Comparison of ENCODE assay signal across 1 cellular context in genomic region chr1:39711359-39712340, GRCh38.
TF ChIP-seq lines count a peak whose summit lies in the region.

No MANE protein-coding gene starts in this region.

TF ChIP-seq in K562, 482 proteins besides CTCF, POLR2A, EP300 and RAD21 (continued from another document and continues in another):
- TF ChIP-seq TSHZ1 (CRISPR knock-in tag; IDR thresholded peaks at IDR 0.05) (no peak), ZBTB12 (CRISPR knock-in tag; IDR thresholded peaks at IDR 0.05) (no peak), CUX1 (CRISPR knock-in tag; IDR thresholded peaks at IDR 0.05) (peak; percentile 54; the same call in 1 of the 2 replicates), PPARD (CRISPR knock-in tag; IDR thresholded peaks at IDR 0.05) (no peak), ZNF239 (CRISPR knock-in tag; IDR thresholded peaks at IDR 0.05) (peak; percentile 21; the same call in 1 of the 2 replicates), LARP7 (IDR thresholded peaks at IDR 0.05) (0 out of 2 replicates have a peak, but pooled peaks have one; percentile 2), ZNF431 (CRISPR knock-in tag; IDR thresholded peaks at IDR 0.05) (0 out of 2 replicates have a peak, but pooled peaks have one; percentile 59), SIN3B (IDR thresholded peaks at IDR 0.05; ENCODE audit: low read depth) (no peak), GATAD2A (IDR thresholded peaks at IDR 0.05) (peak; percentile 22; the same call in 1 of the 2 replicates), RAD51 (IDR thresholded peaks at IDR 0.05; ENCODE audit: borderline replicate concordance, low read depth) (peak; percentile 32; the same call in 1 of the 2 replicates), HMG20A (CRISPR knock-in tag; conservative IDR thresholded peaks at IDR 0.05) (no peak), TCF3 (CRISPR knock-in tag; IDR thresholded peaks at IDR 0.05) (peak; percentile 98), MYNN (IDR thresholded peaks at IDR 0.05) (0 out of 2 replicates have a peak, but pooled peaks have one; percentile 60), MYNN (CRISPR knock-in tag; IDR thresholded peaks at IDR 0.05) (no peak), BDP1 (IDR thresholded peaks at IDR 0.05; ENCODE audit: insufficient read depth, insufficient read length) (no peak), MXI1 (IDR thresholded peaks at IDR 0.05; ENCODE audit: low read depth, low read length) (peak; percentile 46; the same call in 1 of the 2 replicates), KLF16 (IDR thresholded peaks at IDR 0.05) (peak; percentile 84), ZNF121 (CRISPR knock-in tag; conservative IDR thresholded peaks at IDR 0.05) (no peak), CC2D1A (IDR thresholded peaks at IDR 0.05) (peak; percentile 79; the same call in 1 of the 2 replicates), MYC (IDR thresholded peaks at IDR 0.05; ENCODE audit: low read depth, low read length) (peak; percentile 76), MYC (CRISPR knock-in tag; IDR thresholded peaks at IDR 0.05; ENCODE audit: borderline replicate concordance, low read depth) (no peak), ETV5 (CRISPR knock-in tag; IDR thresholded peaks at IDR 0.05; ENCODE audit: low read depth) (peak; percentile 31; the same call in 1 of the 2 replicates), CBX1 (IDR thresholded peaks at IDR 0.05; ENCODE audit: low read depth) (no peak), CREM (IDR thresholded peaks at IDR 0.05; ENCODE audit: low read depth) (peak; percentile 86), HDAC6 (IDR thresholded peaks at IDR 0.05; ENCODE audit: low read depth, low read length) (no peak), SMAD4 (CRISPR knock-in tag; conservative IDR thresholded peaks at IDR 0.05) (peak; percentile 87), UBTF (IDR thresholded peaks at IDR 0.05; ENCODE audit: borderline replicate concordance in 1 of 2, low read depth in 2 of 2, low read length in 2 of 2) (peak in 1 of 2 experiments; percentile 82; a peak in 1 of 4 replicates), ZNF696 (CRISPR knock-in tag; conservative IDR thresholded peaks at IDR 0.05) (no peak), CREB3L1 (IDR thresholded peaks at IDR 0.05; ENCODE audit: borderline replicate concordance, low read depth) (peak; percentile 77), CBX3 (IDR thresholded peaks at IDR 0.05; ENCODE audit: borderline replicate concordance in 1 of 2, low read length in 2 of 2) (peak in 1 of 2 experiments; percentile 91; a peak in 2 of 3 replicates), ZNF174 (CRISPR knock-in tag; IDR thresholded peaks at IDR 0.05) (no peak), FOXP1 (CRISPR knock-in tag; IDR thresholded peaks at IDR 0.05) (0 out of 2 replicates have a peak, but pooled peaks have one; percentile 39), ZKSCAN1 (IDR thresholded peaks at IDR 0.05; ENCODE audit: low read depth, low read length) (peak; percentile 57; the same call in 1 of the 2 replicates), YBX1 (IDR thresholded peaks at IDR 0.05) (no peak), WHSC1 (IDR thresholded peaks at IDR 0.05; ENCODE audit: low read length) (no peak), GTF3C2 (IDR thresholded peaks at IDR 0.05; ENCODE audit: borderline replicate concordance, extremely low read depth, insufficient read length) (no peak), TEAD2 (tag; IDR thresholded peaks at IDR 0.05) (peak; percentile 52; the same call in 1 of the 2 replicates), HNRNPK (IDR thresholded peaks at IDR 0.05; ENCODE audit: low read depth, low read length, poor library complexity, severe bottlenecking) (no peak), MXD1 (CRISPR knock-in tag; IDR thresholded peaks at IDR 0.05; ENCODE audit: borderline replicate concordance, poor library complexity, severe bottlenecking) (no peak), DNMT1 (IDR thresholded peaks at IDR 0.05) (no peak), ZNF24 (IDR thresholded peaks at IDR 0.05) (peak; percentile 46; the same call in 1 of the 2 replicates), SFPQ (IDR thresholded peaks at IDR 0.05; ENCODE audit: low read depth, low read length) (no peak)
